Comparison of ENCODE assay signal across 26 cellular contexts in genomic region chr6:141526985-141527384, GRCh38.
"Had no signal": no experiment of that assay in that cellular context is flagged by ENCODE, and none has a peak within 500 bp of the region (broad histone marks: within the 10 kb centered on the region; RNA-seq: fewer than 3 reads in every experiment).

No MANE protein-coding gene starts in this region.

- H3K4me3 ChIP-seq: dorsolateral prefrontal cortex, gastrocnemius medialis, neural progenitor cell, psoas muscle, skin epidermis, spleen, suprapubic skin, transverse colon, upper lobe of right lung, uterus had no signal

- H3K9me3 ChIP-seq: gastrocnemius medialis, psoas muscle, suprapubic skin, transverse colon, upper lobe of right lung, uterus had no signal

- H3K27ac ChIP-seq: dorsolateral prefrontal cortex, epithelial cell of prostate, gastrocnemius medialis, neural progenitor cell, psoas muscle, skin epidermis, spleen, suprapubic skin, transverse colon, upper lobe of right lung, uterus had no signal

- H3K36me3 ChIP-seq: gastrocnemius medialis, neural progenitor cell, spleen, suprapubic skin, transverse colon, upper lobe of right lung, uterus had no signal

- H3K4me1 ChIP-seq: gastrocnemius medialis, neural progenitor cell, psoas muscle, spleen, suprapubic skin, transverse colon, upper lobe of right lung, uterus had no signal

- H3K4me2 ChIP-seq: neural progenitor cell had no signal

- H3K27me3 ChIP-seq: dorsolateral prefrontal cortex, gastrocnemius medialis, neural progenitor cell, spleen, suprapubic skin, transverse colon, upper lobe of right lung, uterus had no signal

- H2AFZ ChIP-seq: neural progenitor cell had no signal

- DNase-seq: dorsolateral prefrontal cortex; effector CD4-positive, alpha-beta T cell; endodermal cell; foreskin fibroblast; gastrocnemius medialis; head of caudate nucleus; kidney; mammary epithelial cell; mesendoderm; midbrain; naive thymus-derived CD4-positive, alpha-beta T cell; psoas muscle; right cardiac atrium; spleen; stimulated activated CD4-positive, alpha-beta T cell treated with anti-CD3 and anti-CD28 coated beads, Interleukin-2, amount 100 ng/mL, for 48 hours; stimulated activated naive CD4-positive, alpha-beta T cell; stimulated activated naive CD8-positive, alpha-beta T cell treated with anti-CD3 and anti-CD28 coated beads, Interleukin-15, amount 100 ng/mL, for 72 hours; transverse colon; upper lobe of right lung; uterus had no signal

- ATAC-seq: esophagus mucosa; gastrocnemius medialis; left lobe of liver; naive thymus-derived CD4-positive, alpha-beta T cell; psoas muscle; right cardiac atrium; stimulated activated naive CD8-positive, alpha-beta T cell treated with anti-CD3 and anti-CD28 coated beads, Interleukin-15, amount 100 ng/mL, for 72 hours; upper lobe of right lung had no signal
